ENCODE assay signal across 19 cellular contexts in genomic region chr22:48709453-48709852, GRCh38.
"Had no signal": no experiment of that assay in that cellular context is flagged by ENCODE, and none has a peak within 500 bp of the region (broad histone marks: within the 10 kb centered on the region; RNA-seq: fewer than 3 reads in every experiment).

No MANE protein-coding gene starts in this region.

- H3K27ac Mint-ChIP-seq: naive thymus-derived CD4-positive, alpha-beta T cell; progenitor cell of endocrine pancreas; stimulated activated memory B cell treated with anti-CD40 and anti-IgM and Interleukin-4, amounts not matched to agents 10 μg/mL and 1 μg/mL and 100 μg/mL, for 72 hours; stimulated activated naive CD8-positive, alpha-beta T cell treated with anti-CD3 and anti-CD28 coated beads, Interleukin-15, Interleukin-2, amounts not matched to agents 100 ng/mL and 50 ng/mL, for 24 hours had no signal

- DNase-seq: central memory CD4-positive, alpha-beta T cell; cortex of kidney; effector CD8-positive, alpha-beta T cell; foreskin melanocyte; hippocampal formation; kidney glomerular epithelial cell; mesenchymal stem cell; naive thymus-derived CD4-positive, alpha-beta T cell; stimulated activated CD4-positive, alpha-beta T cell treated with anti-CD3 and anti-CD28 coated beads, Interleukin-15, amount 100 ng/mL, for 24 hours; stimulated activated CD4-positive, alpha-beta T cell treated with anti-CD3 and anti-CD28 coated beads, Interleukin-1b, Interleukin-23, amount 100 ng/mL, for 48 hours; stimulated activated CD4-positive, alpha-beta T cell treated with anti-CD3 and anti-CD28 coated beads, Interleukin-4, amount 100 ng/mL, for 24 hours had no signal

- H3K27me3 ChIP-seq: dorsolateral prefrontal cortex, ovary, tibial artery had no signal

- H3K9me3 ChIP-seq: ovary, tibial artery had no signal

- H3K36me3 ChIP-seq: ovary, tibial artery had no signal

- H3K27me3 Mint-ChIP-seq: naive thymus-derived CD4-positive, alpha-beta T cell; progenitor cell of endocrine pancreas; stimulated activated memory B cell treated with anti-CD40 and anti-IgM and Interleukin-4, amounts not matched to agents 10 μg/mL and 1 μg/mL and 100 μg/mL, for 72 hours; stimulated activated naive CD8-positive, alpha-beta T cell treated with anti-CD3 and anti-CD28 coated beads, Interleukin-15, Interleukin-2, amounts not matched to agents 100 ng/mL and 50 ng/mL, for 24 hours had no signal

- H3K27ac ChIP-seq: dorsolateral prefrontal cortex, ovary, tibial artery had no signal

- H3K4me1 Mint-ChIP-seq: naive thymus-derived CD4-positive, alpha-beta T cell; stimulated activated memory B cell treated with anti-CD40 and anti-IgM and Interleukin-4, amounts not matched to agents 10 μg/mL and 1 μg/mL and 100 μg/mL, for 72 hours had no signal

- H3K4me3 Mint-ChIP-seq: naive thymus-derived CD4-positive, alpha-beta T cell; stimulated activated memory B cell treated with anti-CD40 and anti-IgM and Interleukin-4, amounts not matched to agents 10 μg/mL and 1 μg/mL and 100 μg/mL, for 72 hours; stimulated activated naive CD8-positive, alpha-beta T cell treated with anti-CD3 and anti-CD28 coated beads, Interleukin-15, Interleukin-2, amounts not matched to agents 100 ng/mL and 50 ng/mL, for 24 hours had no signal

- H3K4me1 ChIP-seq: tibial artery had no signal

- H3K9me3 Mint-ChIP-seq: stimulated activated memory B cell treated with anti-CD40 and anti-IgM and Interleukin-4, amounts not matched to agents 10 μg/mL and 1 μg/mL and 100 μg/mL, for 72 hours; stimulated activated naive CD8-positive, alpha-beta T cell treated with anti-CD3 and anti-CD28 coated beads, Interleukin-15, Interleukin-2, amounts not matched to agents 100 ng/mL and 50 ng/mL, for 24 hours had no signal

- ATAC-seq: naive thymus-derived CD4-positive, alpha-beta T cell; right cardiac atrium; stimulated activated memory B cell treated with anti-CD40 and anti-IgM and Interleukin-4, amounts not matched to agents 10 μg/mL and 1 μg/mL and 100 μg/mL, for 72 hours had no signal

- H3K4me3 ChIP-seq: dorsolateral prefrontal cortex, lung, ovary, tibial artery had no signal

- H3K36me3 Mint-ChIP-seq: naive thymus-derived CD4-positive, alpha-beta T cell; stimulated activated memory B cell treated with anti-CD40 and anti-IgM and Interleukin-4, amounts not matched to agents 10 μg/mL and 1 μg/mL and 100 μg/mL, for 72 hours had no signal
